ENCODE assay signal across 1 cellular context in the genomic region with DNA sequence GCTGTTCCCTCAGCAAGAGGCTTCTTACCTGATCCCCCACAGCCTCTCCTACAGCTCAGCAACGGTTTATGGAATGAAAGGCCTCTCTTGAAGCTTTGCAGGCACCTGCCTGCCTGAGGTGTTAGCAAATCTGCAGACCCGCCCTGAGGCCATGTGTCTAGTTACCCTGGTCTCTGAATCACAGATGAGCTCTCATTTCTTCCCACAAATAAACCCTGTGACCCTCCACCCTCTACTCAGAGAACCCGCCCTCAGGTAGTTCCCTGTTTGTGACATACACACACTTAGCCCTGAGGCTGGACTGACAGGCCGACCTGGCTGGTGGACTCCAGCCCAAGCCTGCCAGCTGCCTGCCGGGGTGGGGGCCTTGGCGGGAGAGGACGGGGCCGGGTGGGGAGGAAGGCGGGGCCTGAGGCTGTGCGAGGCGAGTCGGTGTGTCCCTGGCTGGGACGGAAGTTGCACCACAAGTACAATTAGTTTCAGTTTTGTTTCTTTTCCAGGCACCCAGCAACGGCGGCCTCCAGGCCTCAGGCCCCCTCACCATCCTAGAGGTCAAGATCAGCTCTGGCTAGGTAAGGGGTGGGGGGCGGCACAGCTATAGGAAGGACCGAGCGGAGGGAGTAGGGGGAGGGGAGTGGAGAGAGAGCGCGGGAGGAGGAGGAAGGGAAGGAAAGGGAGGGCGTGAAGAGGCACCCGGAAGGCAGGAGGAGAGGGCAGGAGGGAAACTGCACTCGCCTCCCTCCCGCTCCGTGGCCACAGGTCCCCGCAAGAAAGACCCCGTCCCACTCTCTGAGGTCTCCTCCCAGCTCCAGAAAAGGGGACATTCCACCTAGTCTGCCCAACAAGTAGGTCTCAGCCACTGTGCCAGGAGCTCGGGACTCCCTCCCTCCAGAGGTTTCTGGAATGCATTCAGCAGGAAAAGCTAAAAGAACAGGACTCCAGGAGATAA.
TF ChIP-seq lines count a peak whose summit lies in the region.

A gene with protein sequence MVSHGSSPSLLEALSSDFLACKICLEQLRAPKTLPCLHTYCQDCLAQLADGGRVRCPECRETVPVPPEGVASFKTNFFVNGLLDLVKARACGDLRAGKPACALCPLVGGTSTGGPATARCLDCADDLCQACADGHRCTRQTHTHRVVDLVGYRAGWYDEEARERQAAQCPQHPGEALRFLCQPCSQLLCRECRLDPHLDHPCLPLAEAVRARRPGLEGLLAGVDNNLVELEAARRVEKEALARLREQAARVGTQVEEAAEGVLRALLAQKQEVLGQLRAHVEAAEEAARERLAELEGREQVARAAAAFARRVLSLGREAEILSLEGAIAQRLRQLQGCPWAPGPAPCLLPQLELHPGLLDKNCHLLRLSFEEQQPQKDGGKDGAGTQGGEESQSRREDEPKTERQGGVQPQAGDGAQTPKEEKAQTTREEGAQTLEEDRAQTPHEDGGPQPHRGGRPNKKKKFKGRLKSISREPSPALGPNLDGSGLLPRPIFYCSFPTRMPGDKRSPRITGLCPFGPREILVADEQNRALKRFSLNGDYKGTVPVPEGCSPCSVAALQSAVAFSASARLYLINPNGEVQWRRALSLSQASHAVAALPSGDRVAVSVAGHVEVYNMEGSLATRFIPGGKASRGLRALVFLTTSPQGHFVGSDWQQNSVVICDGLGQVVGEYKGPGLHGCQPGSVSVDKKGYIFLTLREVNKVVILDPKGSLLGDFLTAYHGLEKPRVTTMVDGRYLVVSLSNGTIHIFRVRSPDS (plus strand): TSS at position 482 of the 949 bp plus-strand sequence. CDS start 1,832 bp downstream, outside the sequence.

TF ChIP-seq in K562, 482 proteins besides CTCF, POLR2A, EP300 and RAD21 (continued from another document and continues in another):
- TF ChIP-seq, protein P1, sequence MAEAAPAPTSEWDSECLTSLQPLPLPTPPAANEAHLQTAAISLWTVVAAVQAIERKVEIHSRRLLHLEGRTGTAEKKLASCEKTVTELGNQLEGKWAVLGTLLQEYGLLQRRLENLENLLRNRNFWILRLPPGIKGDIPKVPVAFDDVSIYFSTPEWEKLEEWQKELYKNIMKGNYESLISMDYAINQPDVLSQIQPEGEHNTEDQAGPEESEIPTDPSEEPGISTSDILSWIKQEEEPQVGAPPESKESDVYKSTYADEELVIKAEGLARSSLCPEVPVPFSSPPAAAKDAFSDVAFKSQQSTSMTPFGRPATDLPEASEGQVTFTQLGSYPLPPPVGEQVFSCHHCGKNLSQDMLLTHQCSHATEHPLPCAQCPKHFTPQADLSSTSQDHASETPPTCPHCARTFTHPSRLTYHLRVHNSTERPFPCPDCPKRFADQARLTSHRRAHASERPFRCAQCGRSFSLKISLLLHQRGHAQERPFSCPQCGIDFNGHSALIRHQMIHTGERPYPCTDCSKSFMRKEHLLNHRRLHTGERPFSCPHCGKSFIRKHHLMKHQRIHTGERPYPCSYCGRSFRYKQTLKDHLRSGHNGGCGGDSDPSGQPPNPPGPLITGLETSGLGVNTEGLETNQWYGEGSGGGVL (CRISPR knock-in tag; IDR thresholded peaks at IDR 0.05) = no peak
- TF ChIP-seq ZNF24 (IDR thresholded peaks at IDR 0.05) = no peak
- no peak for TF ChIP-seq POLR3G (IDR thresholded peaks at IDR 0.05; ENCODE audit: extremely low read depth, insufficient read length, insufficient replicate concordance)
- no peak for TF ChIP-seq BCLAF1 (IDR thresholded peaks at IDR 0.05; ENCODE audit: borderline replicate concordance in 1 of 2, control insufficient read depth in 1 of 2, low read depth in 2 of 2, low read length in 1 of 2)
- no peak; the same call in 1 of the 2 replicates for TF ChIP-seq TCF3 (CRISPR knock-in tag; IDR thresholded peaks at IDR 0.05)
- TF ChIP-seq CBX3 (IDR thresholded peaks at IDR 0.05; ENCODE audit: borderline replicate concordance in 1 of 2, low read length in 2 of 2) = no peak; a peak in 1 of 3 replicates
- TF ChIP-seq SREBF2 (CRISPR knock-in tag; IDR thresholded peaks at IDR 0.05) = no peak
- no peak for TF ChIP-seq ZNF140 (CRISPR knock-in tag; IDR thresholded peaks at IDR 0.05)
- TF ChIP-seq ATF7 (IDR thresholded peaks at IDR 0.05) = no peak; the same call in 1 of the 2 replicates
- TF ChIP-seq ZNF639 (CRISPR knock-in tag; conservative IDR thresholded peaks at IDR 0.05 in 1 of 2, IDR thresholded peaks at IDR 0.05 in 1 of 2) = 0 out of 4 replicates have a peak, but pooled peaks of 1 of the 2 experiments have one; percentile 43
- TF ChIP-seq ZNF12 (CRISPR knock-in tag; IDR thresholded peaks at IDR 0.05) = no peak
- 0 out of 2 replicates have a peak, but pooled peaks have one; percentile 2 for TF ChIP-seq ZNF232 (CRISPR knock-in tag; IDR thresholded peaks at IDR 0.05)
- TF ChIP-seq KLF16 (IDR thresholded peaks at IDR 0.05) = peak; percentile 97
- no peak for TF ChIP-seq ZNF785 (CRISPR knock-in tag; IDR thresholded peaks at IDR 0.05)
- TF ChIP-seq ZNF740 (CRISPR knock-in tag; IDR thresholded peaks at IDR 0.05) = no peak
- no peak for TF ChIP-seq ZNF740 (tag; IDR thresholded peaks at IDR 0.05)
- peak; percentile 35; the same call in 1 of the 2 replicates for TF ChIP-seq CXXC5 (CRISPR knock-in tag; IDR thresholded peaks at IDR 0.05)
- TF ChIP-seq SMAD2 (IDR thresholded peaks at IDR 0.05; ENCODE audit: low read depth, low read length) = no peak
- TF ChIP-seq XRCC4 (IDR thresholded peaks at IDR 0.05; ENCODE audit: extremely low read depth, insufficient read depth, insufficient read length) = no peak
- TF ChIP-seq HBP1 (CRISPR knock-in tag; IDR thresholded peaks at IDR 0.05) = peak; percentile 51; the same call in 1 of the 2 replicates
- TF ChIP-seq BCL6 (CRISPR knock-in tag; IDR thresholded peaks at IDR 0.05) = no peak
- no peak for TF ChIP-seq LARP7 (IDR thresholded peaks at IDR 0.05)
- no peak for TF ChIP-seq SFPQ (IDR thresholded peaks at IDR 0.05; ENCODE audit: low read depth, low read length)
- no peak; the same call in 1 of the 2 replicates for TF ChIP-seq HDGF (IDR thresholded peaks at IDR 0.05)
- no peak for TF ChIP-seq DEAF1 (CRISPR knock-in tag; IDR thresholded peaks at IDR 0.05)
- TF ChIP-seq, protein P2, sequence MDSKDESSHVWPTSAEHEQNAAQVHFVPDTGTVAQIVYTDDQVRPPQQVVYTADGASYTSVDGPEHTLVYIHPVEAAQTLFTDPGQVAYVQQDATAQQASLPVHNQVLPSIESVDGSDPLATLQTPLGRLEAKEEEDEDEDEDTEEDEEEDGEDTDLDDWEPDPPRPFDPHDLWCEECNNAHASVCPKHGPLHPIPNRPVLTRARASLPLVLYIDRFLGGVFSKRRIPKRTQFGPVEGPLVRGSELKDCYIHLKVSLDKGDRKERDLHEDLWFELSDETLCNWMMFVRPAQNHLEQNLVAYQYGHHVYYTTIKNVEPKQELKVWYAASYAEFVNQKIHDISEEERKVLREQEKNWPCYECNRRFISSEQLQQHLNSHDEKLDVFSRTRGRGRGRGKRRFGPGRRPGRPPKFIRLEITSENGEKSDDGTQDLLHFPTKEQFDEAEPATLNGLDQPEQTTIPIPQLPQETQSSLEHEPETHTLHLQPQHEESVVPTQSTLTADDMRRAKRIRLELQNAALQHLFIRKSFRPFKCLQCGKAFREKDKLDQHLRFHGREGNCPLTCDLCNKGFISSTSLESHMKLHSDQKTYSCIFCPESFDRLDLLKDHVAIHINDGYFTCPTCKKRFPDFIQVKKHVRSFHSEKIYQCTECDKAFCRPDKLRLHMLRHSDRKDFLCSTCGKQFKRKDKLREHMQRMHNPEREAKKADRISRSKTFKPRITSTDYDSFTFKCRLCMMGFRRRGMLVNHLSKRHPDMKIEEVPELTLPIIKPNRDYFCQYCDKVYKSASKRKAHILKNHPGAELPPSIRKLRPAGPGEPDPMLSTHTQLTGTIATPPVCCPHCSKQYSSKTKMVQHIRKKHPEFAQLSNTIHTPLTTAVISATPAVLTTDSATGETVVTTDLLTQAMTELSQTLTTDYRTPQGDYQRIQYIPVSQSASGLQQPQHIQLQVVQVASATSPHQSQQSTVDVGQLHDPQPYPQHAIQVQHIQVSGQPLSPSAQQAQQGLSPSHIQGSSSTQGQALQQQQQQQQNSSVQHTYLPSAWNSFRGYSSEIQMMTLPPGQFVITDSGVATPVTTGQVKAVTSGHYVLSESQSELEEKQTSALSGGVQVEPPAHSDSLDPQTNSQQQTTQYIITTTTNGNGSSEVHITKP (IDR thresholded peaks at IDR 0.05; ENCODE audit: partially characterized antibody) = no peak
- TF ChIP-seq STAG1 (CRISPR knock-in tag; IDR thresholded peaks at IDR 0.05; ENCODE audit: borderline replicate concordance) = no peak
- no peak; the same call in 1 of the 2 replicates for TF ChIP-seq GATAD2A (IDR thresholded peaks at IDR 0.05)
- TF ChIP-seq ZNF77 (CRISPR knock-in tag; IDR thresholded peaks at IDR 0.05) = no peak
- TF ChIP-seq NCOA6 (IDR thresholded peaks at IDR 0.05) = no peak
